In genomic region chr18:58714259-58714658, GRCh38 we compare ENCODE assay signal across 17 cellular contexts. TPM values are rescaled to one million over a fixed set of nuclear protein-coding genes. Genes with fewer than 3 reads are reported as not detected.
A peak's percentile ranks its signal among the peaks of the same experiment; 100 is the strongest.
DNase-seq lines count a peak whose midpoint lies in the region; ATAC-seq lines count a peak whose summit lies in the region.
"Had no signal": no experiment of that assay in that cellular context is flagged by ENCODE, and none has a peak within 500 bp of the region (broad histone marks: within the 10 kb centered on the region; RNA-seq: fewer than 3 reads in every experiment).

No MANE protein-coding gene starts in this region.

- H3K79me2 ChIP-seq in Karpas-422 (ENCODE audit: low read length): no peaks in the 10 kb centered on the region
- H3K79me2 ChIP-seq: parathyroid adenoma had no signal

- ATAC-seq in activated naive CD8-positive, alpha-beta T cell treated with anti-CD3 and anti-CD28 coated beads, Interleukin-2, amount 10 ng/mL, durations not matched to agents 7 days and 5 days (ENCODE audit: low read depth): peak; percentile 43
- peak; percentile 96 for ATAC-seq in stimulated activated naive B cell treated with anti-CD40 and anti-IgM and Interleukin-4, amounts not matched to agents 10 μg/mL and 1 μg/mL and 100 μg/mL, for 72 hours (replicated peaks)

- CTCF ChIA-PET in activated CD4-positive, alpha-beta memory T cell treated with anti-CD3 and anti-CD28 coated beads for 36 hours (lab: Charles Lee): no interaction called here
- CTCF ChIA-PET in activated CD4-positive, alpha-beta memory T cell treated with anti-CD3 and anti-CD28 coated beads, Interleukin-2, amount 10 ng/mL, durations not matched to agents 7 days and 5 days (lab: Charles Lee): no interaction called here

- H3K4me2 ChIP-seq in Karpas-422 (ENCODE audit: low read depth, low read length, poor library complexity, severe bottlenecking): no peak overlapping the region

- POLR2A ChIA-PET in activated CD4-positive, alpha-beta memory T cell treated with anti-CD3 and anti-CD28 coated beads for 36 hours (lab: Charles Lee): no interaction called here
- POLR2A ChIA-PET in activated CD4-positive, alpha-beta memory T cell treated with anti-CD3 and anti-CD28 coated beads, Interleukin-2, amount 10 ng/mL, durations not matched to agents 7 days and 5 days (lab: Charles Lee): no interaction called here
- POLR2A ChIA-PET in activated naive CD8-positive, alpha-beta T cell treated with anti-CD3 and anti-CD28 coated beads, Interleukin-2, amount 10 ng/mL, durations not matched to agents 7 days and 5 days (lab: Charles Lee): no interaction called here

- H3K9me2 ChIP-seq in Karpas-422 (replicated peaks; ENCODE audit: insufficient read depth, low read length): no peaks in the 10 kb centered on the region

- DNase-seq in activated CD4-positive, alpha-beta memory T cell treated with anti-CD3 and anti-CD28 coated beads for 36 hours: no peak
- DNase-seq in activated CD4-positive, alpha-beta memory T cell treated with anti-CD3 and anti-CD28 coated beads, Interleukin-2, amount 10 ng/mL, durations not matched to agents 7 days and 5 days: no peak
- DNase-seq in Karpas-422 (peak; percentile 55), foreskin melanocyte (no peak), iPS-NIHi7 (ENCODE audit: extremely low spot score) (no peak), NCI-H187 treated with DMSO at 0.1 percent for 48 hours (lab: John Stamatoyannopoulos, UW) (no peak)
- no peak for DNase-seq in activated naive CD8-positive, alpha-beta T cell treated with anti-CD3 and anti-CD28 coated beads, Interleukin-2, amount 10 ng/mL, durations not matched to agents 7 days and 5 days
- DNase-seq in stimulated activated naive B cell treated with anti-CD40 and anti-IgM and Interleukin-4, amounts not matched to agents 10 μg/mL and 1 μg/mL and 100 μg/mL, for 72 hours: peak; percentile 32
- DNase-seq: activated CD4-positive, alpha-beta T cell treated with anti-CD3 and anti-CD28 coated beads for 48 hours; Calu3; effector CD8-positive, alpha-beta T cell; hypothalamus; MM.1S; NCI-H2107; NCI-H82; stimulated activated naive CD4-positive, alpha-beta T cell treated with Interleukin-2 at 50 U/mL for 16 hours had no signal

- H3K9me3 ChIP-seq in Karpas-422 (ENCODE audit: low read length): no peaks in the 10 kb centered on the region

- no peak overlapping the region; the same call in 1 of the 2 replicates for H3K27ac ChIP-seq in Karpas-422 (ENCODE audit: low read length)
- H3K27ac ChIP-seq: parathyroid adenoma had no signal

- no peak overlapping the region for H3K4me3 Mint-ChIP-seq in activated CD4-positive, alpha-beta memory T cell treated with anti-CD3 and anti-CD28 coated beads for 36 hours
- H3K4me3 Mint-ChIP-seq in activated CD4-positive, alpha-beta memory T cell treated with anti-CD3 and anti-CD28 coated beads, Interleukin-2, amount 10 ng/mL, durations not matched to agents 7 days and 5 days: no peak overlapping the region
- H3K4me3 Mint-ChIP-seq in activated naive CD8-positive, alpha-beta T cell treated with anti-CD3 and anti-CD28 coated beads, Interleukin-2, amount 10 ng/mL, durations not matched to agents 7 days and 5 days: peak overlapping the region; percentile 62
- H3K4me3 Mint-ChIP-seq in stimulated activated naive B cell treated with anti-CD40 and anti-IgM and Interleukin-4, amounts not matched to agents 10 μg/mL and 1 μg/mL and 100 μg/mL, for 72 hours: peak overlapping the region; percentile 11 to 59

- no peaks in the 10 kb centered on the region for H3K27me3 ChIP-seq in Karpas-422 (ENCODE audit: low read length)

- no peaks in the 10 kb centered on the region for H4K20me1 ChIP-seq in Karpas-422 (ENCODE audit: insufficient read depth, low read depth, low read length)

- H3K9ac ChIP-seq in Karpas-422 (ENCODE audit: low read length): no peak overlapping the region
- H3K9ac ChIP-seq: parathyroid adenoma had no signal

- intact Hi-C loops in activated CD4-positive, alpha-beta memory T cell treated with anti-CD3 and anti-CD28 coated beads for 36 hours (cut with micrococcal nuclease): loop anchor here (2.0 kb wide), 1 partner anchor 37 kb away; no protein-coding TSS in a partner anchor

- H3K27ac Mint-ChIP-seq in activated CD4-positive, alpha-beta memory T cell treated with anti-CD3 and anti-CD28 coated beads for 36 hours: peak overlapping the region; percentile 52
- no peak overlapping the region for H3K27ac Mint-ChIP-seq in activated CD4-positive, alpha-beta memory T cell treated with anti-CD3 and anti-CD28 coated beads, Interleukin-2, amount 10 ng/mL, durations not matched to agents 7 days and 5 days
- H3K27ac Mint-ChIP-seq in activated naive CD8-positive, alpha-beta T cell treated with anti-CD3 and anti-CD28 coated beads, Interleukin-2, amount 10 ng/mL, durations not matched to agents 7 days and 5 days: peak overlapping the region; percentile 95
- peak overlapping the region; percentile 15 for H3K27ac Mint-ChIP-seq in stimulated activated naive B cell treated with anti-CD40 and anti-IgM and Interleukin-4, amounts not matched to agents 10 μg/mL and 1 μg/mL and 100 μg/mL, for 72 hours

- no peaks in the 10 kb centered on the region for H3K9me3 Mint-ChIP-seq in activated CD4-positive, alpha-beta memory T cell treated with anti-CD3 and anti-CD28 coated beads for 36 hours
- H3K9me3 Mint-ChIP-seq in activated CD4-positive, alpha-beta memory T cell treated with anti-CD3 and anti-CD28 coated beads, Interleukin-2, amount 10 ng/mL, durations not matched to agents 7 days and 5 days: no peaks in the 10 kb centered on the region
- no peaks in the 10 kb centered on the region for H3K9me3 Mint-ChIP-seq in activated naive CD8-positive, alpha-beta T cell treated with anti-CD3 and anti-CD28 coated beads, Interleukin-2, amount 10 ng/mL, durations not matched to agents 7 days and 5 days
- no peaks in the 10 kb centered on the region for H3K9me3 Mint-ChIP-seq in stimulated activated naive B cell treated with anti-CD40 and anti-IgM and Interleukin-4, amounts not matched to agents 10 μg/mL and 1 μg/mL and 100 μg/mL, for 72 hours

- peaks cover 30% of the 10 kb centered on the region for H3K4me1 ChIP-seq in Karpas-422 (ENCODE audit: low read length)
- H3K4me1 ChIP-seq: parathyroid adenoma had no signal

- H3K4me3 ChIP-seq in Karpas-422 (ENCODE audit: low read length): no peak overlapping the region

- no peaks in the 10 kb centered on the region; the same call in 1 of the 2 replicates for H3K36me3 ChIP-seq in Karpas-422 (ENCODE audit: insufficient read depth, low read length)

- H3K36me3 Mint-ChIP-seq in activated CD4-positive, alpha-beta memory T cell treated with anti-CD3 and anti-CD28 coated beads for 36 hours: peaks cover 20% of the 10 kb centered on the region
- peaks cover 34% of the 10 kb centered on the region for H3K36me3 Mint-ChIP-seq in activated CD4-positive, alpha-beta memory T cell treated with anti-CD3 and anti-CD28 coated beads, Interleukin-2, amount 10 ng/mL, durations not matched to agents 7 days and 5 days (ENCODE audit: low read depth)
- peaks cover 46% of the 10 kb centered on the region for H3K36me3 Mint-ChIP-seq in activated naive CD8-positive, alpha-beta T cell treated with anti-CD3 and anti-CD28 coated beads, Interleukin-2, amount 10 ng/mL, durations not matched to agents 7 days and 5 days
- H3K36me3 Mint-ChIP-seq in stimulated activated naive B cell treated with anti-CD40 and anti-IgM and Interleukin-4, amounts not matched to agents 10 μg/mL and 1 μg/mL and 100 μg/mL, for 72 hours: peaks cover 31 to 48% of the 10 kb centered on the region in 2 donors

- peaks cover 45% of the 10 kb centered on the region for H3K4me1 Mint-ChIP-seq in activated CD4-positive, alpha-beta memory T cell treated with anti-CD3 and anti-CD28 coated beads for 36 hours (ENCODE audit: low read depth)
- H3K4me1 Mint-ChIP-seq in activated CD4-positive, alpha-beta memory T cell treated with anti-CD3 and anti-CD28 coated beads, Interleukin-2, amount 10 ng/mL, durations not matched to agents 7 days and 5 days: peaks cover 32% of the 10 kb centered on the region
- peaks cover 47% of the 10 kb centered on the region for H3K4me1 Mint-ChIP-seq in activated naive CD8-positive, alpha-beta T cell treated with anti-CD3 and anti-CD28 coated beads, Interleukin-2, amount 10 ng/mL, durations not matched to agents 7 days and 5 days
- H3K4me1 Mint-ChIP-seq in stimulated activated naive B cell treated with anti-CD40 and anti-IgM and Interleukin-4, amounts not matched to agents 10 μg/mL and 1 μg/mL and 100 μg/mL, for 72 hours: peaks cover 31 to 50% of the 10 kb centered on the region in 2 donors

- H3K27me3 Mint-ChIP-seq in activated CD4-positive, alpha-beta memory T cell treated with anti-CD3 and anti-CD28 coated beads for 36 hours: no peaks in the 10 kb centered on the region
- H3K27me3 Mint-ChIP-seq in activated CD4-positive, alpha-beta memory T cell treated with anti-CD3 and anti-CD28 coated beads, Interleukin-2, amount 10 ng/mL, durations not matched to agents 7 days and 5 days: no peaks in the 10 kb centered on the region
- no peaks in the 10 kb centered on the region for H3K27me3 Mint-ChIP-seq in activated naive CD8-positive, alpha-beta T cell treated with anti-CD3 and anti-CD28 coated beads, Interleukin-2, amount 10 ng/mL, durations not matched to agents 7 days and 5 days
- no peaks in the 10 kb centered on the region for H3K27me3 Mint-ChIP-seq in stimulated activated naive B cell treated with anti-CD40 and anti-IgM and Interleukin-4, amounts not matched to agents 10 μg/mL and 1 μg/mL and 100 μg/mL, for 72 hours

- H2AFZ ChIP-seq in Karpas-422 (ENCODE audit: low read length): 0 out of 2 replicates have a peak overlapping the region, but pooled peaks have one; percentile 40
- H2AFZ ChIP-seq: parathyroid adenoma had no signal

RNA-seq across cellular contexts. Expression of gene MALT1, which starts 43.0 kb away (rescaled TPM):
- 10 to 100 TPM; 42.5 to 44.3 TPM for total RNA-seq in activated CD4-positive, alpha-beta memory T cell treated with anti-CD3 and anti-CD28 coated beads for 36 hours
- total RNA-seq in activated CD4-positive, alpha-beta memory T cell treated with anti-CD3 and anti-CD28 coated beads, Interleukin-2, amount 10 ng/mL, durations not matched to agents 7 days and 5 days: 10 to 100 TPM; 41.0 to 43.0 TPM
- total RNA-seq in Karpas-422 (2014; rRNA removed; shearing (Covaris generic); ENCODE audit: low replicate concordance): 21.7 and 35.3 TPM in 2 replicates
- total RNA-seq in activated naive CD8-positive, alpha-beta T cell treated with anti-CD3 and anti-CD28 coated beads, Interleukin-2, amount 10 ng/mL, durations not matched to agents 7 days and 5 days: 10 to 100 TPM; 68.6 to 71.6 TPM

Comparison
In these comparisons a context has a peak if more than half of its experiments do, and no peak if none do; other contexts are left out.
1. DNase-seq: peak in Karpas-422 (single experiment) and stimulated activated naive B cell treated with anti-CD40 and anti-IgM and Interleukin-4, amounts not matched to agents 10 μg/mL and 1 μg/mL and 100 μg/mL, for 72 hours (single experiment); none in activated CD4-positive, alpha-beta memory T cell treated with anti-CD3 and anti-CD28 coated beads for 36 hours (single experiment), activated CD4-positive, alpha-beta memory T cell treated with anti-CD3 and anti-CD28 coated beads, Interleukin-2, amount 10 ng/mL, durations not matched to agents 7 days and 5 days (single experiment), activated naive CD8-positive, alpha-beta T cell treated with anti-CD3 and anti-CD28 coated beads, Interleukin-2, amount 10 ng/mL, durations not matched to agents 7 days and 5 days (single experiment), foreskin melanocyte (single experiment), iPS-NIHi7 (single experiment) and NCI-H187 treated with DMSO at 0.1 percent for 48 hours (single experiment).
2. H3K4me3 Mint-ChIP-seq: peak in activated naive CD8-positive, alpha-beta T cell treated with anti-CD3 and anti-CD28 coated beads, Interleukin-2, amount 10 ng/mL, durations not matched to agents 7 days and 5 days (single experiment) and stimulated activated naive B cell treated with anti-CD40 and anti-IgM and Interleukin-4, amounts not matched to agents 10 μg/mL and 1 μg/mL and 100 μg/mL, for 72 hours (2 of 2); none in activated CD4-positive, alpha-beta memory T cell treated with anti-CD3 and anti-CD28 coated beads for 36 hours (single experiment) and activated CD4-positive, alpha-beta memory T cell treated with anti-CD3 and anti-CD28 coated beads, Interleukin-2, amount 10 ng/mL, durations not matched to agents 7 days and 5 days (single experiment).